ENCODE assay signal across 1 cellular context in genomic region chr2:177211602-177212105, GRCh38.
TF ChIP-seq lines count a peak whose summit lies in the region.

No MANE protein-coding gene starts in this region.

TF ChIP-seq in H1, 55 proteins besides CTCF, POLR2A, EP300 and RAD21:
- TF ChIP-seq RNF2 (IDR thresholded peaks at IDR 0.05; ENCODE audit: borderline replicate concordance, low read depth, low read length, missing control alignments, poor library complexity, severe bottlenecking) (no peak), EGR1 (IDR thresholded peaks at IDR 0.05; ENCODE audit: borderline replicate concordance, low read depth, low read length) (no peak), RFX5 (IDR thresholded peaks at IDR 0.05; ENCODE audit: borderline replicate concordance, low read depth, low read length) (no peak), JUND (IDR thresholded peaks at IDR 0.05; ENCODE audit: low read length) (no peak), CEBPB (IDR thresholded peaks at IDR 0.05; ENCODE audit: low read depth, low read length) (no peak), CHD1 (IDR thresholded peaks at IDR 0.05; ENCODE audit: low read depth, low read length) (peak; percentile 49; the same call in 1 of the 2 replicates), SP2 (IDR thresholded peaks at IDR 0.05; ENCODE audit: low read length) (no peak), ATF3 (IDR thresholded peaks at IDR 0.05; ENCODE audit: insufficient read depth, low read depth, low read length) (no peak)
